In genomic region chr3:34584971-34585370, GRCh38 we compare ENCODE assay signal across 25 cellular contexts.
"Had no signal": no experiment of that assay in that cellular context is flagged by ENCODE, and none has a peak within 500 bp of the region (broad histone marks: within the 10 kb centered on the region; RNA-seq: fewer than 3 reads in every experiment).

No MANE protein-coding gene starts in this region.

- ATAC-seq: activated CD4-positive, CD25-positive, alpha-beta regulatory T cell treated with anti-CD3 and anti-CD28 coated beads, Interleukin-2, amount 50 U/mL, for 24 hours; activated CD8-positive, alpha-beta T cell treated with anti-CD3 and anti-CD28 coated beads for 36 hours; activated T-cell treated with anti-CD3 and anti-CD28 coated beads, Interleukin-2, amount 50 U/mL, for 4 hours; activated T-helper 17 cell treated with anti-CD3 and anti-CD28 coated beads, Interleukin-2, amount 50 U/mL, for 72 hours; esophagus mucosa; heart right ventricle; T-helper 17 cell had no signal

- DNase-seq: activated B cell treated with CpG ODN at 0.5 μM for 24 hours; activated CD4-positive, alpha-beta T cell treated with anti-CD3 and anti-CD28 coated beads for 48 hours; activated CD4-positive, alpha-beta T cell treated with anti-CD3 and anti-CD28 coated beads, Interleukin-2, amount 50 U/mL, for 1 hour; activated CD4-positive, alpha-beta T cell treated with anti-CD3 and anti-CD28 coated beads, Interleukin-2, amount 50 U/mL, for 48 hours; activated CD8-positive, alpha-beta memory T cell treated with anti-CD3 and anti-CD28 coated beads for 24 hours; activated CD8-positive, alpha-beta T cell treated with anti-CD3 and anti-CD28 coated beads for 36 hours; activated effector memory CD4-positive, alpha-beta T cell treated with Interleukin-2 at 50 U/mL for 16 hours; activated gamma-delta T cell treated with Interleukin-2 at 50 U/mL for 16 hours; activated naive CD4-positive, alpha-beta T cell treated with anti-CD3 and anti-CD28 coated beads, Interleukin-2, amount 50 U/mL, for 16 hours; activated naive CD4-positive, alpha-beta T cell treated with Interleukin-2 at 50 U/mL for 16 hours; activated T-cell treated with anti-CD3 and anti-CD28 coated beads, Interleukin-2, amount 50 U/mL, for 4 hours; amniotic stem cell; anterior cingulate cortex; brain microvascular endothelial cell; effector memory CD4-positive, alpha-beta T cell; endodermal cell; foreskin fibroblast; glutamatergic neuron; heart right ventricle; T-helper 17 cell; T1000; WERI-Rb-1 had no signal
